ENCODE assay signal across 32 cellular contexts in genomic region chr9:37517977-37518376, GRCh38.
"Had no signal": no experiment of that assay in that cellular context is flagged by ENCODE, and none has a peak within 500 bp of the region (broad histone marks: within the 10 kb centered on the region; RNA-seq: fewer than 3 reads in every experiment).

No MANE protein-coding gene starts in this region.

- H3K4me3 Mint-ChIP-seq: activated CD4-positive, alpha-beta memory T cell treated with anti-CD3 and anti-CD28 coated beads for 36 hours; activated CD4-positive, alpha-beta T cell treated with anti-CD3 and anti-CD28 coated beads for 36 hours; activated CD4-positive, alpha-beta T cell treated with anti-CD3 and anti-CD28 coated beads, Interleukin-2, amount 10 ng/mL, durations not matched to agents 24 days and 14 days; activated CD8-positive, alpha-beta T cell treated with anti-CD3 and anti-CD28 coated beads, Interleukin-2, amount 10 ng/mL, durations not matched to agents 7 days and 5 days; activated naive CD8-positive, alpha-beta T cell; activated T-cell treated with anti-CD3 and anti-CD28 coated beads, Interleukin-2, amount 50 U/mL, for 4 hours; activated T-helper 17 cell treated with anti-CD3 and anti-CD28 coated beads, Interleukin-2, amount 50 U/mL, for 72 hours; central memory CD8-positive, alpha-beta T cell; effector memory CD8-positive, alpha-beta T cell; T-helper 17 cell; T-helper 2 cell treated with Interferon-gamma antibody and Interleukin-4, amounts not matched to agents 5 μg/mL and 100 μg/mL, for 36 hours had no signal

- H3K27me3 Mint-ChIP-seq: activated CD4-positive, alpha-beta memory T cell treated with anti-CD3 and anti-CD28 coated beads for 36 hours; activated CD4-positive, alpha-beta T cell treated with anti-CD3 and anti-CD28 coated beads for 36 hours; activated CD4-positive, alpha-beta T cell treated with anti-CD3 and anti-CD28 coated beads, Interleukin-2, amount 10 ng/mL, durations not matched to agents 24 days and 14 days; activated naive CD8-positive, alpha-beta T cell; activated T-helper 17 cell treated with anti-CD3 and anti-CD28 coated beads, Interleukin-2, amount 50 U/mL, for 72 hours; central memory CD8-positive, alpha-beta T cell; effector memory CD8-positive, alpha-beta T cell; T-helper 17 cell had no signal

- H3K27me3 ChIP-seq: brain microvascular endothelial cell, esophagus squamous epithelium had no signal

- H3K27ac Mint-ChIP-seq: activated CD4-positive, alpha-beta memory T cell treated with anti-CD3 and anti-CD28 coated beads for 36 hours; activated CD4-positive, alpha-beta T cell treated with anti-CD3 and anti-CD28 coated beads for 36 hours; activated CD4-positive, alpha-beta T cell treated with anti-CD3 and anti-CD28 coated beads, Interleukin-2, amount 10 ng/mL, durations not matched to agents 24 days and 14 days; activated CD8-positive, alpha-beta T cell treated with anti-CD3 and anti-CD28 coated beads, Interleukin-2, amount 10 ng/mL, durations not matched to agents 7 days and 5 days; activated naive CD8-positive, alpha-beta T cell; activated T-helper 17 cell treated with anti-CD3 and anti-CD28 coated beads, Interleukin-2, amount 50 U/mL, for 72 hours; effector memory CD8-positive, alpha-beta T cell; T-helper 2 cell treated with Interferon-gamma antibody and Interleukin-4, amounts not matched to agents 5 μg/mL and 100 μg/mL, for 36 hours had no signal

- H3K4me3 ChIP-seq: esophagus squamous epithelium had no signal

- H3K9me3 ChIP-seq: esophagus squamous epithelium had no signal

- FAIRE-seq: astrocyte, colon, endothelial cell of umbilical vein had no signal

- H3K9me3 Mint-ChIP-seq: activated CD4-positive, alpha-beta memory T cell treated with anti-CD3 and anti-CD28 coated beads for 36 hours; activated CD4-positive, alpha-beta T cell treated with anti-CD3 and anti-CD28 coated beads, Interleukin-2, amount 10 ng/mL, durations not matched to agents 24 days and 14 days; activated T-cell treated with anti-CD3 and anti-CD28 coated beads, Interleukin-2, amount 50 U/mL, for 4 hours; activated T-helper 17 cell treated with anti-CD3 and anti-CD28 coated beads, Interleukin-2, amount 50 U/mL, for 72 hours; central memory CD8-positive, alpha-beta T cell; effector memory CD8-positive, alpha-beta T cell; T-helper 2 cell treated with Interferon-gamma antibody and Interleukin-4, amounts not matched to agents 5 μg/mL and 100 μg/mL, for 36 hours had no signal

- H3K4me1 Mint-ChIP-seq: activated CD4-positive, alpha-beta T cell treated with anti-CD3 and anti-CD28 coated beads for 36 hours had no signal

- ATAC-seq: activated CD4-positive, alpha-beta T cell treated with anti-CD3 and anti-CD28 coated beads for 36 hours; activated CD8-positive, alpha-beta T cell treated with anti-CD3 and anti-CD28 coated beads, Interleukin-2, amount 10 ng/mL, durations not matched to agents 7 days and 5 days; activated T-cell treated with anti-CD3 and anti-CD28 coated beads, Interleukin-2, amount 50 U/mL, for 4 hours; activated T-helper 17 cell treated with anti-CD3 and anti-CD28 coated beads, Interleukin-2, amount 50 U/mL, for 72 hours; effector memory CD8-positive, alpha-beta T cell; T-helper 17 cell had no signal

- H3K27ac ChIP-seq: brain microvascular endothelial cell, epithelial cell of prostate, esophagus squamous epithelium had no signal

- DNase-seq: activated CD4-positive, alpha-beta memory T cell treated with anti-CD3 and anti-CD28 coated beads for 36 hours; activated CD4-positive, alpha-beta T cell treated with anti-CD3 and anti-CD28 coated beads for 36 hours; activated CD4-positive, alpha-beta T cell treated with anti-CD3 and anti-CD28 coated beads, Interleukin-2, amount 10 ng/mL, durations not matched to agents 24 days and 14 days; activated CD4-positive, CD25-positive, alpha-beta regulatory T cell; activated CD4-positive, CD25-positive, alpha-beta regulatory T cell treated with anti-CD3 and anti-CD28 coated beads, Interleukin-2, amount 50 U/mL, for 72 hours; activated CD8-positive, alpha-beta T cell treated with anti-CD3 and anti-CD28 coated beads, Interleukin-2, amount 10 ng/mL, durations not matched to agents 7 days and 5 days; activated effector memory CD4-positive, alpha-beta T cell treated with Interleukin-2 at 50 U/mL for 16 hours; activated gamma-delta T cell treated with Interleukin-2 at 50 U/mL for 16 hours; activated naive CD4-positive, alpha-beta T cell treated with anti-CD3 and anti-CD28 coated beads, Interleukin-2, amount 50 U/mL, for 16 hours; activated naive CD4-positive, alpha-beta T cell treated with Interleukin-2 at 50 U/mL for 16 hours; activated T-cell treated with anti-CD3 and anti-CD28 coated beads, Interleukin-2, amount 50 U/mL, for 4 hours; amniotic stem cell; anterior cingulate cortex; brain microvascular endothelial cell; cortex of kidney; dermis blood vessel endothelial cell; effector CD4-positive, alpha-beta T cell; effector memory CD8-positive, alpha-beta T cell; esophagus squamous epithelium; foreskin melanocyte; head of caudate nucleus; T-helper 1 cell; T-helper 17 cell; T1000 had no signal
